In the genomic region with DNA sequence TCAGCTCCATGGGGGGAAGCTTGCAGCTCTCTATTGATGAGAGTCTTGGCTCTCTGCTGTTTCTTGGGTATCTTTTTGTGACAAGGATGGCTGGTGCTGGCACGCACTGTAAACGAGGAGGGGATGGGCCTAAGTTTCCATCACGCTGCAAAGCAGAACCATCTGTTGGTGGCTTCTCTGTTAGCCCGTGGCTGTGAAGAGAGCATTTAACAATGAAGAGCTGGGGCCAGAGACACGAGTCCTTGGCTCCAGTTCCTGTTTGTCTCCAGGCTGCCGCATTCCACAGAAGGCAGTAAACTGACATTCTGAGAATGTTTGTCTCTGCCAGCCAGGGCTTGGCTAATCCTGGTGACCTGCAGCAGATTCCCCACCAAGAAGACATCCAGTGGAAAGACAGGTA, we compare ENCODE assay signal across 12 cellular contexts.
DNase-seq lines count a peak whose midpoint lies in the region; TF ChIP-seq lines count a peak whose summit lies in the region.
"Had no signal": no experiment of that assay in that cellular context is flagged by ENCODE, and none has a peak within 500 bp of the region (broad histone marks: within the 10 kb centered on the region; RNA-seq: fewer than 3 reads in every experiment).

No MANE protein-coding gene starts in this region.

- H4K8ac ChIP-seq in mesendoderm (ENCODE audit: low read depth, low read length) = no peak overlapping the region

- H3K9me3 Mint-ChIP-seq in endothelial cell (ENCODE audit: unreplicated experiment) = no peaks in the 10 kb centered on the region
- H3K9me3 Mint-ChIP-seq: CD8-positive, alpha-beta T cell; stimulated activated naive CD8-positive, alpha-beta T cell treated with anti-CD3 and anti-CD28 coated beads, Interleukin-15, Interleukin-2, amounts not matched to agents 100 ng/mL and 50 ng/mL, for 24 hours had no signal

- no peak overlapping the region for H3K4me3 ChIP-seq in AG09309 (ENCODE audit: control insufficient read depth, low read depth, low read length)
- H3K4me3 ChIP-seq in MG63 = no peak overlapping the region
- no peak overlapping the region for H3K4me3 ChIP-seq in mesendoderm (ENCODE audit: low read length)
- no peak overlapping the region for H3K4me3 ChIP-seq in Peyer's patch

- no peaks in the 10 kb centered on the region for H3K79me1 ChIP-seq in mesendoderm (ENCODE audit: low read length)

- H3K9me3 ChIP-seq in MG63 (peaks cover 7% of the 10 kb centered on the region), Peyer's patch (no peaks in the 10 kb centered on the region)

- H2BK5ac ChIP-seq in mesendoderm (ENCODE audit: low read length) = no peak overlapping the region

- no peak overlapping the region for H3K23ac ChIP-seq in mesendoderm (ENCODE audit: low read length)

- H3K18ac ChIP-seq in mesendoderm (ENCODE audit: low read length) = peak overlapping the region; percentile 19

- H3K4me2 ChIP-seq in mesendoderm (ENCODE audit: low read length) = no peak overlapping the region
- H3K4me2 ChIP-seq: KMS-11 had no signal

- no peak overlapping the region for H2BK15ac ChIP-seq in mesendoderm (replicated peaks; ENCODE audit: low read depth)

- no peak overlapping the region for H2BK120ac ChIP-seq in mesendoderm (ENCODE audit: low read depth, low read length)

- no peaks in the 10 kb centered on the region for H3K36me3 Mint-ChIP-seq in endothelial cell (ENCODE audit: low read depth, unreplicated experiment)
- H3K36me3 Mint-ChIP-seq: CD8-positive, alpha-beta T cell had no signal

- peaks cover 24% of the 10 kb centered on the region for H3K4me1 Mint-ChIP-seq in endothelial cell (ENCODE audit: unreplicated experiment)

- no peak for TF ChIP-seq POLR2A in Peyer's patch (IDR thresholded peaks at IDR 0.05)

- no peak overlapping the region for H3K56ac ChIP-seq in mesendoderm (ENCODE audit: low read length)

- H3K4ac ChIP-seq in mesendoderm (ENCODE audit: low read depth, low read length) = no peak overlapping the region

- peak overlapping the region; percentile 44 for H3K27ac Mint-ChIP-seq in endothelial cell (ENCODE audit: unreplicated experiment)
- H3K27ac Mint-ChIP-seq: CD8-positive, alpha-beta T cell; stimulated activated naive CD8-positive, alpha-beta T cell treated with anti-CD3 and anti-CD28 coated beads, Interleukin-15, Interleukin-2, amounts not matched to agents 100 ng/mL and 50 ng/mL, for 24 hours had no signal

- H3K4me1 ChIP-seq in mesendoderm (ENCODE audit: control insufficient read depth, low read depth, low read length) = no peaks in the 10 kb centered on the region
- peaks cover 0 to 12% (median 0%) of the 10 kb centered on the region in 4 donors for H3K4me1 ChIP-seq in Peyer's patch

- H4K5ac ChIP-seq in mesendoderm (ENCODE audit: low read length) = no peak overlapping the region

- H3K36me3 ChIP-seq in MG63 = peaks cover 6% of the 10 kb centered on the region; the same call in 1 of the 2 replicates
- H3K36me3 ChIP-seq in mesendoderm (ENCODE audit: control insufficient read depth, insufficient read depth, low read length) = no peaks in the 10 kb centered on the region
- H3K36me3 ChIP-seq in Peyer's patch = no peaks in the 10 kb centered on the region

- DNase-seq in AG09309 (ENCODE audit: low read depth) (peak; percentile 81), MG63 (peak; percentile 92), endothelial cell (ENCODE audit: low spot score) (no peak), mesendoderm (peak; percentile 87), SKM-1 (lab: John Stamatoyannopoulos, UW; ENCODE audit: unreplicated experiment) (no peak), Peyer's patch (no peak), GM20000 (ENCODE audit: low spot score) (no peak)
- DNase-seq in central memory CD4-positive, alpha-beta T cell = no peak
- DNase-seq: activated CD4-positive, alpha-beta T cell treated with anti-CD3 and anti-CD28 coated beads for 48 hours; CD8-positive, alpha-beta T cell had no signal

- no CpG with 5 or more reads among the region's 6 CpGs for WGBS in mesendoderm (ENCODE audit: extremely low coverage, insufficient coverage, low lambda C conversion rate)

- H3K27ac ChIP-seq in mesendoderm (ENCODE audit: low read depth, low read length) = no peak overlapping the region
- H3K27ac ChIP-seq in Peyer's patch = no peak overlapping the region
- H3K27ac ChIP-seq: KMS-11 had no signal

- no peak overlapping the region for H3K4me3 Mint-ChIP-seq in endothelial cell (ENCODE audit: unreplicated experiment)
- H3K4me3 Mint-ChIP-seq: CD8-positive, alpha-beta T cell; stimulated activated naive CD8-positive, alpha-beta T cell treated with anti-CD3 and anti-CD28 coated beads, Interleukin-15, Interleukin-2, amounts not matched to agents 100 ng/mL and 50 ng/mL, for 24 hours had no signal

- H3K27me3 ChIP-seq in MG63 = no peaks in the 10 kb centered on the region
- no peaks in the 10 kb centered on the region for H3K27me3 ChIP-seq in mesendoderm (ENCODE audit: insufficient read depth, low read length, poor library complexity)
- H3K27me3 ChIP-seq in Peyer's patch = no peaks in the 10 kb centered on the region

- no peak overlapping the region for H2AK5ac ChIP-seq in mesendoderm (ENCODE audit: low read length)

- no peak overlapping the region for H3K9ac ChIP-seq in mesendoderm (ENCODE audit: low read length)
- H3K9ac ChIP-seq: KMS-11 had no signal

- no peaks in the 10 kb centered on the region for H3K79me2 ChIP-seq in mesendoderm (ENCODE audit: control insufficient read depth, insufficient read depth, low read length)

- H3K27me3 Mint-ChIP-seq in endothelial cell (ENCODE audit: unreplicated experiment) = peaks cover 3% of the 10 kb centered on the region
- H3K27me3 Mint-ChIP-seq: stimulated activated naive CD8-positive, alpha-beta T cell treated with anti-CD3 and anti-CD28 coated beads, Interleukin-15, Interleukin-2, amounts not matched to agents 100 ng/mL and 50 ng/mL, for 24 hours had no signal

- TF ChIP-seq CTCF in AG09309 (IDR thresholded peaks at IDR 0.05; ENCODE audit: control insufficient read depth, insufficient read depth, low read depth, low read length, missing control alignments) (no peak), endothelial cell (IDR thresholded peaks at IDR 0.05; ENCODE audit: unreplicated experiment) (no peak), Peyer's patch (IDR thresholded peaks at IDR 0.05) (no peak), GM20000 (IDR thresholded peaks at IDR 0.05; ENCODE audit: extremely low read depth, missing control alignments) (no peak)

Comparison
In these comparisons a context has a peak if more than half of its experiments do, and no peak if none do; other contexts are left out.
1. DNase-seq: peak in AG09309 (single experiment), MG63 (single experiment) and mesendoderm (single experiment); none in endothelial cell (single experiment), SKM-1 (single experiment), central memory CD4-positive, alpha-beta T cell (single experiment), Peyer's patch (0 of 3) and GM20000 (single experiment).